ENCODE assay signal across 1 cellular context in genomic region chr2:148645135-148645924, GRCh38.
A peak's percentile ranks its signal among the peaks of the same experiment; 100 is the strongest.
TF ChIP-seq lines count a peak whose summit lies in the region.

No MANE protein-coding gene starts in this region.

TF ChIP-seq in HepG2, 621 proteins besides CTCF, POLR2A, EP300 and RAD21 (continued from another document and continues in another):
- TF ChIP-seq ELF4 (CRISPR knock-in tag; IDR thresholded peaks at IDR 0.05; ENCODE audit: borderline replicate concordance) (peak; percentile 62; the same call in 1 of the 2 replicates), ZNF572 (CRISPR knock-in tag; IDR thresholded peaks at IDR 0.05) (no peak), NR2F6 (IDR thresholded peaks at IDR 0.05) (no peak), NR2F6 (CRISPR knock-in tag; IDR thresholded peaks at IDR 0.05) (no peak), RARA (CRISPR knock-in tag; IDR thresholded peaks at IDR 0.05) (no peak), RFX1 (IDR thresholded peaks at IDR 0.05) (no peak), CREB1 (IDR thresholded peaks at IDR 0.05) (no peak), CREB1 (CRISPR knock-in tag; IDR thresholded peaks at IDR 0.05) (peak; percentile 55), ZNF430 (CRISPR knock-in tag; IDR thresholded peaks at IDR 0.05) (no peak), IKZF5 (CRISPR knock-in tag; IDR thresholded peaks at IDR 0.05) (peak; percentile 33), KLF13 (CRISPR knock-in tag; IDR thresholded peaks at IDR 0.05) (no peak), SMAD9 (CRISPR knock-in tag; IDR thresholded peaks at IDR 0.05) (no peak), ZNF709 (CRISPR knock-in tag; IDR thresholded peaks at IDR 0.05) (0 out of 2 replicates have a peak, but pooled peaks have one; percentile 28), NCOA5 (CRISPR knock-in tag; IDR thresholded peaks at IDR 0.05) (no peak), TFE3 (CRISPR knock-in tag; IDR thresholded peaks at IDR 0.05) (no peak; the same call in 1 of the 2 replicates), ZMYM4 (CRISPR knock-in tag; IDR thresholded peaks at IDR 0.05) (peak; percentile 66), TAF15 (IDR thresholded peaks at IDR 0.05; ENCODE audit: low read depth, low read length, poor library complexity, severe bottlenecking) (peak; percentile 20), ZFYVE20 (CRISPR knock-in tag; IDR thresholded peaks at IDR 0.05; ENCODE audit: borderline replicate concordance, low read depth) (no peak), ZBTB33 (CRISPR knock-in tag; IDR thresholded peaks at IDR 0.05) (no peak), MBNL3 (CRISPR knock-in tag; conservative IDR thresholded peaks at IDR 0.05) (no peak), KDM5A (IDR thresholded peaks at IDR 0.05; ENCODE audit: borderline replicate concordance, low read length) (peak; percentile 78), HNF4G (IDR thresholded peaks at IDR 0.05; ENCODE audit: borderline replicate concordance, low read depth, low read length) (no peak), HNF4G (CRISPR knock-in tag; IDR thresholded peaks at IDR 0.05; ENCODE audit: borderline replicate concordance, low read depth) (no peak), ZNF318 (CRISPR knock-in tag; IDR thresholded peaks at IDR 0.05) (peak; percentile 54; the same call in 1 of the 2 replicates), ZNF282 (IDR thresholded peaks at IDR 0.05; ENCODE audit: partially characterized antibody) (no peak)
- TF ChIP-seq, protein P1, sequence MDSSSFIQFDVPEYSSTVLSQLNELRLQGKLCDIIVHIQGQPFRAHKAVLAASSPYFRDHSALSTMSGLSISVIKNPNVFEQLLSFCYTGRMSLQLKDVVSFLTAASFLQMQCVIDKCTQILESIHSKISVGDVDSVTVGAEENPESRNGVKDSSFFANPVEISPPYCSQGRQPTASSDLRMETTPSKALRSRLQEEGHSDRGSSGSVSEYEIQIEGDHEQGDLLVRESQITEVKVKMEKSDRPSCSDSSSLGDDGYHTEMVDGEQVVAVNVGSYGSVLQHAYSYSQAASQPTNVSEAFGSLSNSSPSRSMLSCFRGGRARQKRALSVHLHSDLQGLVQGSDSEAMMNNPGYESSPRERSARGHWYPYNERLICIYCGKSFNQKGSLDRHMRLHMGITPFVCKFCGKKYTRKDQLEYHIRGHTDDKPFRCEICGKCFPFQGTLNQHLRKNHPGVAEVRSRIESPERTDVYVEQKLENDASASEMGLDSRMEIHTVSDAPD (CRISPR knock-in tag; IDR thresholded peaks at IDR 0.05) = no peak
- TF ChIP-seq, protein P2, sequence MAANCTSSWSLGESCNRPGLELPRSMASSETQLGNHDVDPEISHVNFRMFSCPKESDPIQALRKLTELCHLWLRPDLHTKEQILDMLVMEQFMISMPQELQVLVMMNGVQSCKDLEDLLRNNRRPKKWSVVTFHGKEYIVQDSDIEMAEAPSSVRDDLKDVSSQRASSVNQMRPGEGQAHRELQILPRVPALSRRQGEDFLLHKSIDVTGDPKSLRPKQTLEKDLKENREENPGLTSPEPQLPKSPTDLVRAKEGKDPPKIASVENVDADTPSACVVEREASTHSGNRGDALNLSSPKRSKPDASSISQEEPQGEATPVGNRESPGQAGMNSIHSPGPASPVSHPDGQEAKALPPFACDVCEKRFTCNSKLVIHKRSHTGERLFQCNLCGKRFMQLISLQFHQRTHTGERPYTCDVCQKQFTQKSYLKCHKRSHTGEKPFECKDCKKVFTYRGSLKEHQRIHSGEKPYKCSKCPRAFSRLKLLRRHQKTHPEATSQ (CRISPR knock-in tag; IDR thresholded peaks at IDR 0.05; ENCODE audit: borderline replicate concordance) = no peak
- TF ChIP-seq, protein P3, sequence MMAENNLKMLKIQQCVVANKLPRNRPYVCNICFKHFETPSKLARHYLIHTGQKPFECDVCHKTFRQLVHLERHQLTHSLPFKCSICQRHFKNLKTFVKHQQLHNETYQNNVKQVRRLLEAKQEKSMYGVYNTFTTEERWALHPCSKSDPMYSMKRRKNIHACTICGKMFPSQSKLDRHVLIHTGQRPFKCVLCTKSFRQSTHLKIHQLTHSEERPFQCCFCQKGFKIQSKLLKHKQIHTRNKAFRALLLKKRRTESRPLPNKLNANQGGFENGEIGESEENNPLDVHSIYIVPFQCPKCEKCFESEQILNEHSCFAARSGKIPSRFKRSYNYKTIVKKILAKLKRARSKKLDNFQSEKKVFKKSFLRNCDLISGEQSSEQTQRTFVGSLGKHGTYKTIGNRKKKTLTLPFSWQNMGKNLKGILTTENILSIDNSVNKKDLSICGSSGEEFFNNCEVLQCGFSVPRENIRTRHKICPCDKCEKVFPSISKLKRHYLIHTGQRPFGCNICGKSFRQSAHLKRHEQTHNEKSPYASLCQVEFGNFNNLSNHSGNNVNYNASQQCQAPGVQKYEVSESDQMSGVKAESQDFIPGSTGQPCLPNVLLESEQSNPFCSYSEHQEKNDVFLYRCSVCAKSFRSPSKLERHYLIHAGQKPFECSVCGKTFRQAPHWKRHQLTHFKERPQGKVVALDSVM (CRISPR knock-in tag; IDR thresholded peaks at IDR 0.05) = no peak; the same call in 1 of the 2 replicates
- TF ChIP-seq, protein P4, sequence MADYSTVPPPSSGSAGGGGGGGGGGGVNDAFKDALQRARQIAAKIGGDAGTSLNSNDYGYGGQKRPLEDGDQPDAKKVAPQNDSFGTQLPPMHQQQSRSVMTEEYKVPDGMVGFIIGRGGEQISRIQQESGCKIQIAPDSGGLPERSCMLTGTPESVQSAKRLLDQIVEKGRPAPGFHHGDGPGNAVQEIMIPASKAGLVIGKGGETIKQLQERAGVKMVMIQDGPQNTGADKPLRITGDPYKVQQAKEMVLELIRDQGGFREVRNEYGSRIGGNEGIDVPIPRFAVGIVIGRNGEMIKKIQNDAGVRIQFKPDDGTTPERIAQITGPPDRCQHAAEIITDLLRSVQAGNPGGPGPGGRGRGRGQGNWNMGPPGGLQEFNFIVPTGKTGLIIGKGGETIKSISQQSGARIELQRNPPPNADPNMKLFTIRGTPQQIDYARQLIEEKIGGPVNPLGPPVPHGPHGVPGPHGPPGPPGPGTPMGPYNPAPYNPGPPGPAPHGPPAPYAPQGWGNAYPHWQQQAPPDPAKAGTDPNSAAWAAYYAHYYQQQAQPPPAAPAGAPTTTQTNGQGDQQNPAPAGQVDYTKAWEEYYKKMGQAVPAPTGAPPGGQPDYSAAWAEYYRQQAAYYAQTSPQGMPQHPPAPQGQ (CRISPR knock-in tag; IDR thresholded peaks at IDR 0.05; ENCODE audit: borderline replicate concordance) = no peak
